8 cellular contexts compared by ENCODE assay signal in genomic region chr16:13923703-13924298, GRCh38.
DNase-seq lines count a peak whose midpoint lies in the region; ATAC-seq and TF ChIP-seq lines count a peak whose summit lies in the region.

No MANE protein-coding gene starts in this region.

- H3K27me3 ChIP-seq in RWPE2 (ENCODE audit: insufficient read depth, poor library complexity, severe bottlenecking): no peaks in the 10 kb centered on the region

- DNase-seq in DMS79 (lab: John Stamatoyannopoulos, UW) (peak; percentile 8), LNCaP clone FGC (ENCODE audit: low read depth) (no peak), RWPE2 (ENCODE audit: low spot score) (no peak), fibroblast of the conjunctiva (ENCODE audit: low read depth) (peak; percentile 61), skeletal muscle cell (ENCODE audit: low read depth) (peak; percentile 11)
- no peak for DNase-seq in activated effector memory CD4-positive, alpha-beta T cell treated with Interleukin-2 at 50 U/mL for 16 hours
- DNase-seq in activated naive CD4-positive, alpha-beta T cell treated with anti-CD3 and anti-CD28 coated beads, Interleukin-2, amount 10 ng/mL, durations not matched to agents 7 days and 5 days: no peak

- H3K4me3 Mint-ChIP-seq in activated naive CD4-positive, alpha-beta T cell treated with anti-CD3 and anti-CD28 coated beads, Interleukin-2, amount 10 ng/mL, durations not matched to agents 7 days and 5 days: no peak overlapping the region

- peaks cover 58% of the 10 kb centered on the region for H3K36me3 ChIP-seq in RWPE2 (ENCODE audit: low read depth)

- no peak overlapping the region for H3K27ac ChIP-seq in RWPE2 (ENCODE audit: poor library complexity, severe bottlenecking)

- H3K4me1 Mint-ChIP-seq in activated naive CD4-positive, alpha-beta T cell treated with anti-CD3 and anti-CD28 coated beads, Interleukin-2, amount 10 ng/mL, durations not matched to agents 7 days and 5 days: peaks cover 24% of the 10 kb centered on the region

- peaks cover 9% of the 10 kb centered on the region for H3K36me3 Mint-ChIP-seq in activated naive CD4-positive, alpha-beta T cell treated with anti-CD3 and anti-CD28 coated beads, Interleukin-2, amount 10 ng/mL, durations not matched to agents 7 days and 5 days

- H3K27me3 Mint-ChIP-seq in activated naive CD4-positive, alpha-beta T cell treated with anti-CD3 and anti-CD28 coated beads, Interleukin-2, amount 10 ng/mL, durations not matched to agents 7 days and 5 days: no peaks in the 10 kb centered on the region

- H3K9me3 ChIP-seq in RWPE2 (ENCODE audit: severe bottlenecking): no peaks in the 10 kb centered on the region

- no peaks in the 10 kb centered on the region for H3K9me3 Mint-ChIP-seq in activated naive CD4-positive, alpha-beta T cell treated with anti-CD3 and anti-CD28 coated beads, Interleukin-2, amount 10 ng/mL, durations not matched to agents 7 days and 5 days

- H3K4me3 ChIP-seq in LNCaP clone FGC (ENCODE audit: low read depth, low read length) (no peak overlapping the region), RWPE2 (ENCODE audit: severe bottlenecking) (no peak overlapping the region), skeletal muscle cell (ENCODE audit: low read depth, low read length) (no peak overlapping the region)

- H3K27ac Mint-ChIP-seq in activated naive CD4-positive, alpha-beta T cell treated with anti-CD3 and anti-CD28 coated beads, Interleukin-2, amount 10 ng/mL, durations not matched to agents 7 days and 5 days: no peak overlapping the region

- H3K4me1 ChIP-seq in RWPE2 (ENCODE audit: insufficient read depth, poor library complexity, severe bottlenecking): no peaks in the 10 kb centered on the region

- ATAC-seq in RWPE2 (ENCODE audit: low read depth) (no peak), HG03432 (IDR thresholded peaks at IDR 0.05; ENCODE audit: unreplicated experiment) (no peak)

- peak; percentile 47 for TF ChIP-seq CTCF in LNCaP clone FGC (IDR thresholded peaks at IDR 0.05; ENCODE audit: control insufficient read depth, extremely low read depth, insufficient read depth)
- peak; percentile 80 for TF ChIP-seq CTCF in RWPE2 (IDR thresholded peaks at IDR 0.05; ENCODE audit: poor library complexity, severe bottlenecking)

- CTCF ChIA-PET in activated naive CD4-positive, alpha-beta T cell treated with anti-CD3 and anti-CD28 coated beads, Interleukin-2, amount 10 ng/mL, durations not matched to agents 7 days and 5 days (lab: Charles Lee): interaction anchor here (0.9 to 2.8 kb wide), 14 partner anchors 10 to 605 kb away, joined by 3 to 17 read pairs (median 5); no protein-coding TSS in a partner anchor

Comparison
In these comparisons a context has a peak if more than half of its experiments do, and no peak if none do; other contexts are left out.
1. DNase-seq: peak in DMS79 (single experiment), fibroblast of the conjunctiva (single experiment) and skeletal muscle cell (single experiment); none in LNCaP clone FGC (single experiment), RWPE2 (single experiment), activated effector memory CD4-positive, alpha-beta T cell treated with Interleukin-2 at 50 U/mL for 16 hours (single experiment) and activated naive CD4-positive, alpha-beta T cell treated with anti-CD3 and anti-CD28 coated beads, Interleukin-2, amount 10 ng/mL, durations not matched to agents 7 days and 5 days (single experiment).